16 cellular contexts compared by ENCODE assay signal in genomic region chr9:101126556-101126955, GRCh38.
DNase-seq lines count a peak whose midpoint lies in the region; ATAC-seq and TF ChIP-seq lines count a peak whose summit lies in the region.
"Had no signal": no experiment of that assay in that cellular context is flagged by ENCODE, and none has a peak within 500 bp of the region (broad histone marks: within the 10 kb centered on the region; RNA-seq: fewer than 3 reads in every experiment).

No MANE protein-coding gene starts in this region.

- H3K4me3 ChIP-seq in MM.1S (ENCODE audit: low read length) (peak overlapping the region; percentile 34), Karpas-422 (ENCODE audit: low read length) (no peak overlapping the region)
- H3K4me3 ChIP-seq: A549, gastrocnemius medialis, pancreas, skin epidermis, upper lobe of left lung had no signal

- H3K4me1 ChIP-seq in MM.1S (ENCODE audit: low read length) (0 out of 2 replicates have a peak, but pooled peaks cover 7% of the 10 kb centered on the region), Karpas-422 (ENCODE audit: low read length) (no peaks in the 10 kb centered on the region)
- H3K4me1 ChIP-seq: A549, gastrocnemius medialis, pancreas, upper lobe of left lung had no signal

- ATAC-seq in GM19397 (IDR thresholded peaks at IDR 0.05; ENCODE audit: unreplicated experiment) (peak; percentile 77), GM21825 (IDR thresholded peaks at IDR 0.05; ENCODE audit: unreplicated experiment) (peak; percentile 60)
- ATAC-seq: A549, gastrocnemius medialis, pancreas had no signal

- DNase-seq in GM13977 (ENCODE audit: low spot score) (no peak), MM.1S (peak; percentile 67), Karpas-422 (no peak), NCI-H146 treated with DMSO at 0.1 percent for 48 hours (lab: John Stamatoyannopoulos, UW; ENCODE audit: unreplicated experiment) (no peak), AG20443 (ENCODE audit: low spot score) (no peak), OCI-M1 (lab: John Stamatoyannopoulos, UW) (no peak)
- DNase-seq: activated CD4-positive, CD25-positive, alpha-beta regulatory T cell; activated effector memory CD4-positive, alpha-beta T cell treated with anti-CD3 and anti-CD28 coated beads, Interleukin-2, amount 50 U/mL, for 16 hours; gastrocnemius medialis; NCI-H748 treated with DMSO at 0.1 percent for 48 hours; upper lobe of left lung had no signal

- no peaks in the 10 kb centered on the region for H3K27me3 ChIP-seq in MM.1S (replicated peaks; ENCODE audit: insufficient read depth, low read length)
- H3K27me3 ChIP-seq in Karpas-422 (ENCODE audit: low read length), result 0 out of 2 replicates have a peak, but pooled peaks cover 2% of the 10 kb centered on the region
- H3K27me3 ChIP-seq: gastrocnemius medialis, pancreas, upper lobe of left lung had no signal

- H3K36me3 ChIP-seq in MM.1S (replicated peaks; ENCODE audit: insufficient read depth, low read length) (no peaks in the 10 kb centered on the region), Karpas-422 (ENCODE audit: insufficient read depth, low read length) (no peaks in the 10 kb centered on the region)
- H3K36me3 ChIP-seq: gastrocnemius medialis, pancreas, upper lobe of left lung had no signal

- H3K9me2 ChIP-seq in MM.1S (replicated peaks; ENCODE audit: insufficient read depth, low read length), result no peaks in the 10 kb centered on the region
- no peaks in the 10 kb centered on the region for H3K9me2 ChIP-seq in Karpas-422 (replicated peaks; ENCODE audit: insufficient read depth, low read length)

- H3K9me3 ChIP-seq in MM.1S (replicated peaks; ENCODE audit: insufficient read depth, low read length) (no peaks in the 10 kb centered on the region), Karpas-422 (ENCODE audit: low read length) (no peaks in the 10 kb centered on the region)
- H3K9me3 ChIP-seq: A549, gastrocnemius medialis, pancreas had no signal

- in situ Hi-C loops in GM13977 (cut with MboI; ENCODE audit: low pct_unique_long_range_greater_than_20kb, low sequenced_read_pairs, unreplicated experiment), result no loop called here

- H3K27ac ChIP-seq in MM.1S (ENCODE audit: low read length) (peak overlapping the region; percentile 6; the same call in 1 of the 2 replicates), Karpas-422 (ENCODE audit: low read length) (no peak overlapping the region)
- H3K27ac ChIP-seq: A549, gastrocnemius medialis, pancreas, skin epidermis, upper lobe of left lung had no signal

- H3K4me2 ChIP-seq in MM.1S (ENCODE audit: low read depth, low read length), result peak overlapping the region; percentile 61; the same call in 1 of the 2 replicates
- H3K4me2 ChIP-seq in Karpas-422 (ENCODE audit: low read depth, low read length, poor library complexity, severe bottlenecking), result no peak overlapping the region
- H3K4me2 ChIP-seq: A549 had no signal

- peak overlapping the region; percentile 91 for H2AFZ ChIP-seq in MM.1S (ENCODE audit: low read length)
- H2AFZ ChIP-seq in Karpas-422 (ENCODE audit: low read length), result no peak overlapping the region

- no peaks in the 10 kb centered on the region for H3F3A ChIP-seq in MM.1S (ENCODE audit: insufficient read depth, low read length)

- TF ChIP-seq CTCF in GM13977 (IDR thresholded peaks at IDR 0.05; ENCODE audit: extremely low read depth, insufficient read depth, missing control alignments), result peak; percentile 12
- peak; percentile 34 for TF ChIP-seq CTCF in MM.1S (IDR thresholded peaks at IDR 0.05; ENCODE audit: low read length)

- no peaks in the 10 kb centered on the region for H3K79me2 ChIP-seq in MM.1S (ENCODE audit: low read length)
- no peaks in the 10 kb centered on the region for H3K79me2 ChIP-seq in Karpas-422 (ENCODE audit: low read length)

- H3K9ac ChIP-seq in MM.1S (ENCODE audit: low read length), result peak overlapping the region; percentile 7; the same call in 1 of the 2 replicates
- no peak overlapping the region for H3K9ac ChIP-seq in Karpas-422 (ENCODE audit: low read length)

- H4K20me1 ChIP-seq in MM.1S (ENCODE audit: insufficient read depth, low read length) (no peaks in the 10 kb centered on the region), Karpas-422 (ENCODE audit: insufficient read depth, low read depth, low read length) (no peaks in the 10 kb centered on the region)
